1 cellular context compared by ENCODE assay signal in the genomic region with DNA sequence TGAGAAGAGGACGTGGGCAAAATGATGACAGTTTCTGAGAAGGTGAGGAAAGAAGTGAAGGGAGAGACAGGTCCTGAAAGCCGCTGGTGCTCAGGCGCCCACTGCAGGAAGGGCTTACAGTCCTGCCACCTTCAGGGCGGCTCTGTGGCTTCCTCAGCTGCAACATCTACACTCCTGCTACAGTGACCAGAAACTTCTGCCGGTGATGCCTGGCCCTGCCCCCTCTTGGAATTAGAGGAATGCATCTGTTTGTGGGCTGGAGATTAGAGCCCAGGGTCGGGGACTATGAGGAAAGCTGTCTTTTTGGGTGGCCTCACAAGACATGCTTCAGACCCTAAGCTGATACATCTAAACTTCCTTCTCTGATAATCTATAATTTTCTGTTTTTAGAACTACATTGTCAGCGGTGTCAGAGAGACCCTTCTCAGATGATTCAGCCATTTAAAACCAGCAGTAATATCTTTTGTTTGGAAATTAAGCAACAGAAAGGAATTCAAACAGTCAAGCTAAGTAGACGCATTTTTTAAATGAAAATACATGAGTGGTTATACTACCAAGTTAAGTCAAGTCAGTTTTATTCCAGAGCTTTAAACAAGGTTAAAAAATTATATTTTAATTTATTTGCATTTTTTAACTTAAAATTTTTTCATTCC.
TF ChIP-seq lines count a peak whose summit lies in the region.

No MANE protein-coding gene starts in this region.

TF ChIP-seq in GM23338, 12 proteins besides CTCF, POLR2A, EP300 and RAD21 (continued from another document):
- TF ChIP-seq REST (IDR thresholded peaks at IDR 0.05; ENCODE audit: unreplicated experiment) (no peak), ZNF462 (CRISPR knock-in tag; IDR thresholded peaks at IDR 0.05) (peak; percentile 100), ZNF114 (CRISPR knock-in tag; IDR thresholded peaks at IDR 0.05) (peak; percentile 76; the same call in 1 of the 2 replicates), EZH2phosphoT487 (IDR thresholded peaks at IDR 0.05; ENCODE audit: unreplicated experiment) (no peak), ZNF331 (CRISPR knock-in tag; IDR thresholded peaks at IDR 0.05; ENCODE audit: low read depth) (no peak)
- TF ChIP-seq, protein P1, sequence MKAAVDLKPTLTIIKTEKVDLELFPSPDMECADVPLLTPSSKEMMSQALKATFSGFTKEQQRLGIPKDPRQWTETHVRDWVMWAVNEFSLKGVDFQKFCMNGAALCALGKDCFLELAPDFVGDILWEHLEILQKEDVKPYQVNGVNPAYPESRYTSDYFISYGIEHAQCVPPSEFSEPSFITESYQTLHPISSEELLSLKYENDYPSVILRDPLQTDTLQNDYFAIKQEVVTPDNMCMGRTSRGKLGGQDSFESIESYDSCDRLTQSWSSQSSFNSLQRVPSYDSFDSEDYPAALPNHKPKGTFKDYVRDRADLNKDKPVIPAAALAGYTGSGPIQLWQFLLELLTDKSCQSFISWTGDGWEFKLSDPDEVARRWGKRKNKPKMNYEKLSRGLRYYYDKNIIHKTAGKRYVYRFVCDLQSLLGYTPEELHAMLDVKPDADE (IDR thresholded peaks at IDR 0.05) = peak; percentile 44; the same call in 1 of the 2 replicates
